ENCODE assay signal across 8 cellular contexts in the genomic region with DNA sequence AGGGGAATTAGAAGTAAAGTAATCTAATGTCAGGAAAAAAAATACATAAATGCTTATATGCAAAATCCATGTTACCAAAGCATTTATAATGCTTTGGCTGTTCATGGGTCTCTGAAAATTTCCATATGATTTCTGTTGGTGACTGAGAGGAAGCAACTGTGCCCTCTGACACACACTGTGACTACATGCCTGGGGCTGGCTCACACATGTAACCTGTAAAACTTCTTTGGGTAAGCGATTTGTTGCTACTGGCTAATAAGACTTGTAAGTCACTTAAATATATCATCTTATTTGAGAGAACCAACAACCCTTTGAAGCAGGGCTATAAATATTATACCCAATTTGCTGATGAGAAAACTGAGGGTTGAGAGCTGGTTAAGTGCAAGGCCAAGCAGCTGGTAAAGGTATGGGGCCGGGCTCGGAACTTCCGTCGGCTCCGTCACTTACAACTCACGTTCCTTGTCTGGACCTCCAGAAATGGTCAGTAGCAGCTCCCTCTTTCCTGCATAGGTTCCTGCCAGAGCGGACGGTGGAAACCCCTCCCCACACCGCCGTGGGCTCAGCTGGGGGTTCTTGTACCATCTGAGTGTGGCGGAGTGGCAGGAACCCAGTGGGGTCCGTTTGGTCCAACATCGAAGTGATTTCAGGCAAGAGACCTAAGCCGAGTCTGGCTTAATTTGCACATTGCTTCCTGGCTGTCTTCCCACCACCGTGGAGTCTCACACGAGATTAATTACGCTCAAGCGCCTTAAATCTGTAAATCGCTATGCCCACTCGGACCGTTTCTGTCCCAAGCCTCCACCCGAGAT. TPM values are rescaled to one million over a fixed set of nuclear protein-coding genes. Genes with fewer than 3 reads are reported as not detected.
DNase-seq lines count a peak whose midpoint lies in the region; ATAC-seq and TF ChIP-seq lines count a peak whose summit lies in the region.

No MANE protein-coding gene starts in this region.

- peak overlapping the region; percentile 95 for H3K4me3 ChIP-seq in psoas muscle

- DNase-seq in ACHN (peak; percentile 31), T1000 (lab: John Stamatoyannopoulos, UW) (peak; percentile 49), fibroblast of peridontal ligament (ENCODE audit: extremely low read depth) (peak; percentile 56), psoas muscle (peak; percentile 16 to 51), NCI-H2196 (lab: John Stamatoyannopoulos, UW; ENCODE audit: unreplicated experiment) (no peak), GM19238 (ENCODE audit: insufficient read length, low spot score) (no peak)

- H3K36me3 ChIP-seq in psoas muscle (ENCODE audit: insufficient read depth in 1 of 2, low read depth in 1 of 2), result peaks cover 7 to 36% of the 10 kb centered on the region in 2 donors

- H3K9me3 ChIP-seq in psoas muscle, result no peaks in the 10 kb centered on the region

- peak; percentile 3 for ATAC-seq in GM19372 (IDR thresholded peaks at IDR 0.05; ENCODE audit: low read depth, unreplicated experiment)
- ATAC-seq in psoas muscle, result no peak
- no peak for ATAC-seq in HG02981 (IDR thresholded peaks at IDR 0.05; ENCODE audit: unreplicated experiment)

- intact Hi-C loops in psoas muscle (cut with DNase I), result no loop called here

- peak overlapping the region; percentile 77 for H3K27ac ChIP-seq in psoas muscle

- H3K27me3 ChIP-seq in psoas muscle (ENCODE audit: insufficient read depth in 3 of 3, low read length in 2 of 3), result no peaks in the 10 kb centered on the region

- WGBS in psoas muscle, 3 donors, result 8 to 10% (median 9%) methylated on average over 23 of the region's 23 CpGs

- peaks cover 23% of the 10 kb centered on the region for H3K4me1 ChIP-seq in psoas muscle

- TF ChIP-seq CTCF in psoas muscle (IDR thresholded peaks at IDR 0.05), result no peak

- in situ Hi-C loops in ACHN (cut with HindIII; ENCODE audit: low pct_ligation_motif_present, low pct_unique_long_range_greater_than_20kb, low sequenced_read_pairs), result no loop called here

RNA-seq across cellular contexts. Expression of a gene that starts 0.7 kb away (rescaled TPM):
- total RNA-seq in psoas muscle, result 10 to 100 TPM; 18.6 to 26.8 (median 21.6) TPM
- 10 to 100 TPM; 11.5 to 20.9 (median 20.4) TPM for polyA plus RNA-seq in psoas muscle

RNA-seq across cellular contexts. Expression of a gene that starts 3.1 kb away (rescaled TPM):
- 10 to 100 TPM; 13.7 to 23.5 (median 20.8) TPM for total RNA-seq in psoas muscle
- 10 to 100 TPM; 20.1 to 20.8 (median 20.7) TPM for polyA plus RNA-seq in psoas muscle

RNA-seq across cellular contexts. Expression of a gene that starts 21.8 kb away (rescaled TPM):
- not detected for total RNA-seq in psoas muscle
- polyA plus RNA-seq in psoas muscle, result 1 to 10 TPM in 1 of 3 donors, under 1 TPM in 1, not detected in 1; 0.18 to 1.1 TPM

RNA-seq across cellular contexts. Expression of a gene that starts 41.4 kb away (rescaled TPM):
- total RNA-seq in psoas muscle, result 1 to 10 TPM; 2.2 to 7.6 (median 6.6) TPM
- 10 to 100 TPM in 1 of 3 donors, 1 to 10 TPM in 2; 7.5 to 31.4 (median 7.5) TPM for polyA plus RNA-seq in psoas muscle

Comparison
In these comparisons a context has a peak if more than half of its experiments do, and no peak if none do; other contexts are left out.
1. DNase-seq: peak in ACHN (single experiment), T1000 (single experiment), fibroblast of peridontal ligament (single experiment) and psoas muscle (2 of 2); none in NCI-H2196 (single experiment) and GM19238 (single experiment).